2 cellular contexts compared by ENCODE assay signal in the genomic region with DNA sequence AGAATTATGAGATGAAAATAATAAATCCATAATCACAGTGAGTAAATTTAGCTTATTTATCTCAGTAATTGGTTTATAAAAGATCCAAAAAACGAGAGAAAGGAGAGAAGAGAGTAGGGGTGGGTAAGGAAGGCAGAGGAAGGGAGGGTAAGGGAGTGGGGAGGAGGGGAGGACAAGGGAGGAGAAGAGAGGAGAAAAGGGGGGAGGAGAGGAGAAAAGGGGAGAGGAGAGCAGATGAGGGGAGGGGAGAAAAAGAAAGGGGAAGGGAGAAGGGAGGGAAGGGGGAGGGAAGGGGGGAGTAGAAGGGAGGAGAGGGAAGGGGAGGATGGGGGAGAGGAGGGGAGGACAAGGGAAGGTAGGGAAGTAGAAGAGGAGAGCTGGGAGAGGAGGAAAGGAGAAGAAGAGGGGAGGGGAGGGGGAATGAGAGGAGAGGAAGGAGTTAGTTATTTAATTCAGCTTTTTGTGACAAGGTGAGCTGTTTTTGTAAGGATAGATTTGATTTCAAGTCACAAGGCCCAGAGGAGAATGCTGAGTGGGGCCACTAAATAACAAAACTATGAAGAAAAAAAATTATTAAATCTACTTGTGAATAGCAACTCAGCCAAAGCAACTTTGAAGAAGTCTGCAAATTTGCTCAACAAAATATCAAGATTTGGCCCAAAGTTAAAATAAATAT.
TF ChIP-seq lines count a peak whose summit lies in the region.

No MANE protein-coding gene starts in this region.

TF ChIP-seq in HepG2, 621 proteins besides CTCF, POLR2A, EP300 and RAD21:
- TF ChIP-seq NCOA2 (CRISPR knock-in tag; IDR thresholded peaks at IDR 0.05), result no peak
- no peak for TF ChIP-seq XRCC5 (optimal IDR thresholded peaks at IDR 0.05; ENCODE audit: low read length)
- peak; percentile 87 for TF ChIP-seq HNRNPK (IDR thresholded peaks at IDR 0.05; ENCODE audit: low read depth, low read length, poor library complexity, severe bottlenecking)
- 0 out of 2 replicates have a peak, but pooled peaks have one; percentile 42 for TF ChIP-seq PCBP1 (IDR thresholded peaks at IDR 0.05; ENCODE audit: borderline replicate concordance, low read depth, low read length)
- peak; percentile 26 for TF ChIP-seq PCBP2 (optimal IDR thresholded peaks at IDR 0.05; ENCODE audit: low read depth, low read length, poor library complexity, severe bottlenecking)

TF ChIP-seq in K562, 482 proteins besides CTCF, POLR2A, EP300 and RAD21:
- no peak for TF ChIP-seq MAZ (CRISPR knock-in tag; conservative IDR thresholded peaks at IDR 0.05 in 1 of 2, IDR thresholded peaks at IDR 0.05 in 1 of 2)
- TF ChIP-seq PCBP2 (IDR thresholded peaks at IDR 0.05; ENCODE audit: low read depth, low read length, poor library complexity, severe bottlenecking), result peak; percentile 93
- TF ChIP-seq HNRNPH1 (optimal IDR thresholded peaks at IDR 0.05; ENCODE audit: low read depth, low read length), result no peak
- no peak for TF ChIP-seq RNF2 (IDR thresholded peaks at IDR 0.05)
- TF ChIP-seq, protein P1, sequence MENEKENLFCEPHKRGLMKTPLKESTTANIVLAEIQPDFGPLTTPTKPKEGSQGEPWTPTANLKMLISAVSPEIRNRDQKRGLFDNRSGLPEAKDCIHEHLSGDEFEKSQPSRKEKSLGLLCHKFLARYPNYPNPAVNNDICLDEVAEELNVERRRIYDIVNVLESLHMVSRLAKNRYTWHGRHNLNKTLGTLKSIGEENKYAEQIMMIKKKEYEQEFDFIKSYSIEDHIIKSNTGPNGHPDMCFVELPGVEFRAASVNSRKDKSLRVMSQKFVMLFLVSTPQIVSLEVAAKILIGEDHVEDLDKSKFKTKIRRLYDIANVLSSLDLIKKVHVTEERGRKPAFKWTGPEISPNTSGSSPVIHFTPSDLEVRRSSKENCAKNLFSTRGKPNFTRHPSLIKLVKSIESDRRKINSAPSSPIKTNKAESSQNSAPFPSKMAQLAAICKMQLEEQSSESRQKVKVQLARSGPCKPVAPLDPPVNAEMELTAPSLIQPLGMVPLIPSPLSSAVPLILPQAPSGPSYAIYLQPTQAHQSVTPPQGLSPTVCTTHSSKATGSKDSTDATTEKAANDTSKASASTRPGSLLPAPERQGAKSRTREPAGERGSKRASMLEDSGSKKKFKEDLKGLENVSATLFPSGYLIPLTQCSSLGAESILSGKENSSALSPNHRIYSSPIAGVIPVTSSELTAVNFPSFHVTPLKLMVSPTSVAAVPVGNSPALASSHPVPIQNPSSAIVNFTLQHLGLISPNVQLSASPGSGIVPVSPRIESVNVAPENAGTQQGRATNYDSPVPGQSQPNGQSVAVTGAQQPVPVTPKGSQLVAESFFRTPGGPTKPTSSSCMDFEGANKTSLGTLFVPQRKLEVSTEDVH (IDR thresholded peaks at IDR 0.05; ENCODE audit: low read depth, partially characterized antibody), result no peak
- no peak for TF ChIP-seq YBX1 (IDR thresholded peaks at IDR 0.05)
- TF ChIP-seq ZNF384 (IDR thresholded peaks at IDR 0.05; ENCODE audit: low read depth, low read length), result no peak
